19 cellular contexts compared by ENCODE assay signal in the genomic region with DNA sequence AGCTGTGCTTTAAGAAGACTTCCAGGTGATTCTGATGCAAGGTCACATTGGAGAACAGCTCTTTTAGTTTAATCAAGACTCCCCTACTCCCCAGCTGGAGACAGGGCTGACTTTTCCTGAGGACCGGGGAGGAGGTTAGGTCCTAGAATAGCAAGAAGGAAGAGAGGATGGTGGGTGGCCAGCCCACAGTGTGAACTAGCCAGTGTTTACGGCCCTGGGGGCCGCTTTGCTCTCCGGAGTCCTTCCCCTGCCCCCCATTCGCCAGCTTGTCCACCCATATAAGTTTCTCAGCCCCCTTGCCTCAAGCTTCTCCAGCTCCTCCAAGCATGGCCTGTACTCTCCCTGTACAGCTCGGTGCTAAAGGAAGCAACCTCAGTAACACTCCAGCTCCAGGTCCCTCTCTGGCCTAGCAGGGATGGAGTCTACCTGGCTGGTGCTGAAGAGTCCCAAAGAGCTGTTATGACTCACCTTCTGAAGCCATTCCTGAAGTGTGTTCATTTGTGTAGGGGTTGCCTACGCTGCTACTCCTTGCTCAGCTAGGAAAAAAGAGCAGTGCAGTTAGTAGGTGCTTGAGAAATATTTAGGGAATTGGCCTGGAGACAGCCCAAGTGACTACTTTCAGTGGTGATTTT. TPM values are rescaled to one million over a fixed set of nuclear protein-coding genes. Genes with fewer than 3 reads are reported as not detected.
DNase-seq lines count a peak whose midpoint lies in the region; ATAC-seq, FAIRE-seq and TF ChIP-seq lines count a peak whose summit lies in the region.
"Had no signal": no experiment of that assay in that cellular context is flagged by ENCODE, and none has a peak within 500 bp of the region (broad histone marks: within the 10 kb centered on the region; RNA-seq: fewer than 3 reads in every experiment).

No MANE protein-coding gene starts in this region.

- ATAC-seq in activated naive CD8-positive, alpha-beta T cell treated with anti-CD3 and anti-CD28 coated beads, Interleukin-2, amount 10 ng/mL, durations not matched to agents 7 days and 5 days (ENCODE audit: low read depth) = no peak
- no peak for ATAC-seq in naive thymus-derived CD4-positive, alpha-beta T cell
- ATAC-seq in HG03342 (IDR thresholded peaks at IDR 0.05; ENCODE audit: unreplicated experiment) = no peak
- ATAC-seq: gastrocnemius medialis, Panc1 had no signal

- DNase-seq in CD14-positive monocyte (ENCODE audit: low spot score) (no peak), brain microvascular endothelial cell (no peak), RCC 7860 (ENCODE audit: low spot score) (no peak)
- DNase-seq in activated naive CD8-positive, alpha-beta T cell treated with anti-CD3 and anti-CD28 coated beads, Interleukin-2, amount 10 ng/mL, durations not matched to agents 7 days and 5 days = no peak
- no peak for DNase-seq in naive thymus-derived CD4-positive, alpha-beta T cell
- DNase-seq: activated CD4-positive, alpha-beta T cell treated with anti-CD3 and anti-CD28 coated beads, Interleukin-2, amount 50 U/mL, for 48 hours; activated gamma-delta T cell treated with Interleukin-2 at 50 U/mL for 16 hours; gastrocnemius medialis; NCI-H1105 treated with DMSO at 0.1 percent for 48 hours; NCI-H2171 treated with DMSO at 0.1 percent for 48 hours; NCI-H774; stimulated activated CD4-positive, alpha-beta T cell treated with anti-CD3 and anti-CD28 coated beads, Interleukin-4, amount 100 ng/mL, for 1 hour had no signal

- in situ Hi-C loops in brain microvascular endothelial cell (cut with HindIII; ENCODE audit: low pct_ligation_motif_present, low sequenced_read_pairs) = no loop called here

- CTCF ChIA-PET in naive thymus-derived CD4-positive, alpha-beta T cell (lab: Charles Lee) = interaction anchor here (0.6 to 1.7 kb wide), 3 partner anchors 11 to 34 kb away, joined by 3 to 10 read pairs (median 3); no protein-coding TSS in a partner anchor

- H3K27me3 Mint-ChIP-seq in CD14-positive monocyte (ENCODE audit: low read depth in 3 of 3) = peaks cover 0 to 2% (median 0%) of the 10 kb centered on the region in 3 donors
- no peaks in the 10 kb centered on the region for H3K27me3 Mint-ChIP-seq in activated naive CD8-positive, alpha-beta T cell treated with anti-CD3 and anti-CD28 coated beads, Interleukin-2, amount 10 ng/mL, durations not matched to agents 7 days and 5 days
- H3K27me3 Mint-ChIP-seq in naive thymus-derived CD4-positive, alpha-beta T cell = no peaks in the 10 kb centered on the region

- peak overlapping the region in 5 of 7 donors; percentile 30 to 99 (median 97) for H3K27ac Mint-ChIP-seq in CD14-positive monocyte
- peak overlapping the region; percentile 87 for H3K27ac Mint-ChIP-seq in activated naive CD8-positive, alpha-beta T cell treated with anti-CD3 and anti-CD28 coated beads, Interleukin-2, amount 10 ng/mL, durations not matched to agents 7 days and 5 days
- peak overlapping the region; percentile 88 to 98 (median 93) for H3K27ac Mint-ChIP-seq in naive thymus-derived CD4-positive, alpha-beta T cell

- peaks cover 26 to 28% of the 10 kb centered on the region in 2 donors for H3K36me3 Mint-ChIP-seq in CD14-positive monocyte
- H3K36me3 Mint-ChIP-seq in activated naive CD8-positive, alpha-beta T cell treated with anti-CD3 and anti-CD28 coated beads, Interleukin-2, amount 10 ng/mL, durations not matched to agents 7 days and 5 days = peaks cover 25% of the 10 kb centered on the region
- H3K36me3 Mint-ChIP-seq in naive thymus-derived CD4-positive, alpha-beta T cell = peaks cover 0 to 30% (median 5%) of the 10 kb centered on the region in 5 donors

- H3K27me3 ChIP-seq in DOHH2 (ENCODE audit: control insufficient read depth, low read length) = no peaks in the 10 kb centered on the region
- no peaks in the 10 kb centered on the region for H3K27me3 ChIP-seq in naive thymus-derived CD4-positive, alpha-beta T cell (ENCODE audit: control insufficient read depth in 2 of 2, insufficient read depth in 2 of 2, low read length in 2 of 2)
- H3K27me3 ChIP-seq in brain microvascular endothelial cell (replicated peaks) = no peaks in the 10 kb centered on the region
- H3K27me3 ChIP-seq: gastrocnemius medialis had no signal

- no peak overlapping the region for H3K4me3 Mint-ChIP-seq in CD14-positive monocyte
- H3K4me3 Mint-ChIP-seq in activated naive CD8-positive, alpha-beta T cell treated with anti-CD3 and anti-CD28 coated beads, Interleukin-2, amount 10 ng/mL, durations not matched to agents 7 days and 5 days = peak overlapping the region; percentile 44
- H3K4me3 Mint-ChIP-seq in naive thymus-derived CD4-positive, alpha-beta T cell = peak overlapping the region; percentile 17 to 96 (median 75)

- peak overlapping the region; percentile 47 for H3K4me2 ChIP-seq in DOHH2 (ENCODE audit: low read length)

- POLR2A ChIA-PET in activated naive CD8-positive, alpha-beta T cell treated with anti-CD3 and anti-CD28 coated beads, Interleukin-2, amount 10 ng/mL, durations not matched to agents 7 days and 5 days (lab: Charles Lee) = interaction anchor here (0.5 to 7.6 kb wide), 4 partner anchors 11 to 144 kb away, joined by 3 to 75 read pairs (median 3); no protein-coding TSS in a partner anchor
- POLR2A ChIA-PET in naive thymus-derived CD4-positive, alpha-beta T cell (lab: Charles Lee) = interaction anchor here (0.6 to 8.9 kb wide), 7 partner anchors 12 to 1540 kb away, joined by 3 to 140 read pairs (median 3); no protein-coding TSS in a partner anchor

- no peaks in the 10 kb centered on the region for H4K20me1 ChIP-seq in DOHH2 (ENCODE audit: control insufficient read depth, insufficient read depth, low read depth, low read length)

- peaks cover 37% of the 10 kb centered on the region for H3K4me1 ChIP-seq in DOHH2 (ENCODE audit: control insufficient read depth, low read length)
- peaks cover 82 to 88% of the 10 kb centered on the region in 2 donors for H3K4me1 ChIP-seq in naive thymus-derived CD4-positive, alpha-beta T cell (ENCODE audit: control insufficient read depth in 2 of 2, insufficient read depth in 2 of 2, low read length in 2 of 2)

- peaks cover 81% of the 10 kb centered on the region for H3K4me1 Mint-ChIP-seq in CD14-positive monocyte
- H3K4me1 Mint-ChIP-seq in activated naive CD8-positive, alpha-beta T cell treated with anti-CD3 and anti-CD28 coated beads, Interleukin-2, amount 10 ng/mL, durations not matched to agents 7 days and 5 days = peaks cover 87% of the 10 kb centered on the region
- peaks cover 74 to 99% (median 92%) of the 10 kb centered on the region in 7 donors for H3K4me1 Mint-ChIP-seq in naive thymus-derived CD4-positive, alpha-beta T cell

- H3K9me3 ChIP-seq in DOHH2 (ENCODE audit: control insufficient read depth, insufficient read depth, low read length) = no peaks in the 10 kb centered on the region
- no peaks in the 10 kb centered on the region for H3K9me3 ChIP-seq in naive thymus-derived CD4-positive, alpha-beta T cell (ENCODE audit: control insufficient read depth in 2 of 3, low read length in 3 of 3)
- H3K9me3 ChIP-seq: gastrocnemius medialis had no signal

- no peak for FAIRE-seq in RCC 7860 (lab: Jason Lieb, UNC)
- FAIRE-seq: H54, TTC549 had no signal

- H3K4me3 ChIP-seq in DOHH2 (ENCODE audit: low read length) (peak overlapping the region; percentile 25; the same call in 1 of the 2 replicates), brain microvascular endothelial cell (ENCODE audit: low read depth, low read length) (no peak overlapping the region)
- no peak overlapping the region for H3K4me3 ChIP-seq in naive thymus-derived CD4-positive, alpha-beta T cell (ENCODE audit: low read length)
- H3K4me3 ChIP-seq: gastrocnemius medialis, SK-N-MC had no signal

- no peaks in the 10 kb centered on the region for H3K9me2 ChIP-seq in DOHH2 (replicated peaks; ENCODE audit: control insufficient read depth, low read length)

- H3K9me3 Mint-ChIP-seq in CD14-positive monocyte = peaks cover 0 to 2% (median 0%) of the 10 kb centered on the region in 7 donors
- no peaks in the 10 kb centered on the region for H3K9me3 Mint-ChIP-seq in activated naive CD8-positive, alpha-beta T cell treated with anti-CD3 and anti-CD28 coated beads, Interleukin-2, amount 10 ng/mL, durations not matched to agents 7 days and 5 days
- no peaks in the 10 kb centered on the region for H3K9me3 Mint-ChIP-seq in naive thymus-derived CD4-positive, alpha-beta T cell

- intact Hi-C loops in CD14-positive monocyte (cut with micrococcal nuclease) = loop anchor here in 1 of 2 donors (10.0 kb wide), 1 partner anchor 152 kb away; a partner anchor contains a TSS
- intact Hi-C loops in naive thymus-derived CD4-positive, alpha-beta T cell (cut with micrococcal nuclease) = loop anchor here in 1 of 2 donors (5.0 kb wide), 1 partner anchor 210 kb away; no protein-coding TSS in a partner anchor

- no peak overlapping the region; the same call in 1 of the 2 replicates for H3K27ac ChIP-seq in DOHH2 (ENCODE audit: low read depth, low read length)
- H3K27ac ChIP-seq in naive thymus-derived CD4-positive, alpha-beta T cell (ENCODE audit: low read depth, low read length) = peak overlapping the region; percentile 68
- H3K27ac ChIP-seq in brain microvascular endothelial cell = no peak overlapping the region
- H3K27ac ChIP-seq: epithelial cell of prostate, gastrocnemius medialis, SK-N-MC had no signal

- no peaks in the 10 kb centered on the region for H3K36me3 ChIP-seq in DOHH2 (ENCODE audit: control insufficient read depth, low read length)
- peaks cover 0 to 8% (median 0%) of the 10 kb centered on the region in 3 experiments for H3K36me3 ChIP-seq in naive thymus-derived CD4-positive, alpha-beta T cell (ENCODE audit: control insufficient read depth in 2 of 3, insufficient read depth in 3 of 3, low read length in 3 of 3)
- no peaks in the 10 kb centered on the region for H3K36me3 ChIP-seq in brain microvascular endothelial cell (replicated peaks)
- H3K36me3 ChIP-seq: gastrocnemius medialis had no signal

- H3F3A ChIP-seq in DOHH2 (ENCODE audit: control insufficient read depth, insufficient read depth) = no peaks in the 10 kb centered on the region

- H3K79me2 ChIP-seq in DOHH2 (ENCODE audit: control insufficient read depth, low read length) = peaks cover 50% of the 10 kb centered on the region

- TF ChIP-seq CTCF in CD14-positive monocyte (IDR thresholded peaks at IDR 0.05) = no peak
- TF ChIP-seq CTCF in DOHH2 (IDR thresholded peaks at IDR 0.05; ENCODE audit: low read depth, low read length, poor library complexity, severe bottlenecking) = no peak
- TF ChIP-seq CTCF in brain microvascular endothelial cell (IDR thresholded peaks at IDR 0.05; ENCODE audit: low read depth, low read length, missing control alignments) = no peak

RNA-seq across cellular contexts. Expression of a gene that starts 7.9 kb away (rescaled TPM):
- 10 to 100 TPM; 13.7 to 20.7 TPM for polyA plus RNA-seq in CD14-positive monocyte
- 100 to 1,000 TPM; 147 to 159 TPM for total RNA-seq in activated naive CD8-positive, alpha-beta T cell treated with anti-CD3 and anti-CD28 coated beads, Interleukin-2, amount 10 ng/mL, durations not matched to agents 7 days and 5 days
- total RNA-seq in naive thymus-derived CD4-positive, alpha-beta T cell = 100 to 1,000 TPM; 126 to 165 (median 157) TPM
- 10 to 100 TPM; 51.4 to 75.4 TPM for polyA plus RNA-seq in naive thymus-derived CD4-positive, alpha-beta T cell

Comparison
In these comparisons a context has a peak if more than half of its experiments do, and no peak if none do; other contexts are left out.
1. H3K4me3 Mint-ChIP-seq: peak in activated naive CD8-positive, alpha-beta T cell treated with anti-CD3 and anti-CD28 coated beads, Interleukin-2, amount 10 ng/mL, durations not matched to agents 7 days and 5 days (single experiment) and naive thymus-derived CD4-positive, alpha-beta T cell (10 of 10); none in CD14-positive monocyte (0 of 2).
2. Peak in every context shown above with its lines, with median percentiles within 50 percentile points of each other: H3K27ac Mint-ChIP-seq.